Comparison of ENCODE assay signal across 29 cellular contexts in the genomic region with DNA sequence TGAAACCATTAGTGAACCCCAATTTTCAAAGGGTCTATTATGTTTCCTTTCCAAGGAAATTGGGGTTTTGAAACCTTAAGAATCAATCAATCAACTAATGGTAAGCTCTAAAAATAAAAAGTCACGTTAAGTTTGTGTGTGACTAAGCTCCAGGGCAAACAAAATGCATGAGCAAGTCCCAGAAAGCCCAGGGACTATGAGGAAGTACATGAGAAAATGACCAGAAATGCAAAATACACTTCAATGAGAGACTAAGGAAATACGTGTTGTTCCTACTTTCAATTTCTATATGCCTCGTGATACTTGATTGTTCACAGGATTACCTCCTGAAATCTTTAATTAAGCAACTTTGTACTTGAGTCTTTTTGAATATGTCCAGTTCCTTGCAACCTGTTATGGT.
DNase-seq lines count a peak whose midpoint lies in the region; ATAC-seq and TF ChIP-seq lines count a peak whose summit lies in the region.
"Had no signal": no experiment of that assay in that cellular context is flagged by ENCODE, and none has a peak within 500 bp of the region (broad histone marks: within the 10 kb centered on the region; RNA-seq: fewer than 3 reads in every experiment).

No MANE protein-coding gene starts in this region.

- DNase-seq in CD1c-positive myeloid dendritic cell (ENCODE audit: extremely low spot score), result peak; percentile 2
- DNase-seq in MV-4-11 (lab: John Stamatoyannopoulos, UW), result peak; percentile 75
- no peak for DNase-seq in body of pancreas
- DNase-seq in memory B cell (ENCODE audit: low spot score in 2 of 2), result no peak
- no peak for DNase-seq in NCI-H2081 treated with DMSO at 0.1 percent for 48 hours (lab: John Stamatoyannopoulos, UW)
- no peak for DNase-seq in brain microvascular endothelial cell
- DNase-seq: activated CD4-positive, alpha-beta T cell treated with anti-CD3 and anti-CD28 coated beads, Interleukin-2, amount 10 ng/mL, durations not matched to agents 24 days and 14 days; activated CD8-positive, alpha-beta memory T cell treated with anti-CD3 and anti-CD28 coated beads for 24 hours; activated effector memory CD4-positive, alpha-beta T cell treated with Interleukin-2 at 50 U/mL for 16 hours; effector CD8-positive, alpha-beta T cell; erythroblast; glutamatergic neuron; midbrain; naive thymus-derived CD4-positive, alpha-beta T cell; NCI-H1105 treated with DMSO at 0.1 percent for 48 hours; NCI-H187 treated with DMSO at 0.1 percent for 48 hours; NCI-H524; NK-92 treated with Interleukin-12 subunit alpha and Interleukin-12 subunit beta, amount 100 ng/mL, for 24 hours; SIG-M5; stimulated activated CD4-positive, alpha-beta T cell treated with anti-CD3 and anti-CD28 coated beads, Interleukin-4, amount 100 ng/mL, for 24 hours; WERI-Rb-1 had no signal

- H3K4me3 Mint-ChIP-seq in memory B cell, result peak overlapping the region; percentile 24
- H3K4me3 Mint-ChIP-seq: activated CD4-positive, alpha-beta T cell treated with anti-CD3 and anti-CD28 coated beads, Interleukin-2, amount 10 ng/mL, durations not matched to agents 24 days and 14 days; activated naive CD8-positive, alpha-beta T cell; naive thymus-derived CD4-positive, alpha-beta T cell had no signal

- ATAC-seq in body of pancreas (peak; percentile 55), memory B cell (ENCODE audit: low read depth) (peak; percentile 59), GM18502 (IDR thresholded peaks at IDR 0.05; ENCODE audit: poor library complexity, unreplicated experiment) (no peak), HG03159 (IDR thresholded peaks at IDR 0.05; ENCODE audit: unreplicated experiment) (no peak)
- ATAC-seq: naive thymus-derived CD4-positive, alpha-beta T cell had no signal

- no peak overlapping the region for H3K27ac Mint-ChIP-seq in memory B cell
- H3K27ac Mint-ChIP-seq: activated CD4-positive, alpha-beta T cell treated with anti-CD3 and anti-CD28 coated beads, Interleukin-2, amount 10 ng/mL, durations not matched to agents 24 days and 14 days; activated naive CD8-positive, alpha-beta T cell; naive thymus-derived CD4-positive, alpha-beta T cell had no signal

- TF ChIP-seq CTCF in body of pancreas (IDR thresholded peaks at IDR 0.05) (no peak), brain microvascular endothelial cell (IDR thresholded peaks at IDR 0.05; ENCODE audit: low read depth, low read length, missing control alignments) (no peak)

- in situ Hi-C loops in brain microvascular endothelial cell (cut with HindIII; ENCODE audit: low pct_ligation_motif_present, low sequenced_read_pairs), result no loop called here

- H3K4me3 ChIP-seq in body of pancreas, result no peak overlapping the region
- H3K4me3 ChIP-seq in brain microvascular endothelial cell (ENCODE audit: low read depth, low read length), result no peak overlapping the region
- H3K4me3 ChIP-seq: cardiac muscle cell, HAP-1, prostate gland, tibial nerve had no signal

- H3K27ac ChIP-seq in body of pancreas (no peak overlapping the region), brain microvascular endothelial cell (no peak overlapping the region)
- H3K27ac ChIP-seq: cardiac muscle cell, neutrophil, prostate gland, tibial nerve, WERI-Rb-1 had no signal

- no peaks in the 10 kb centered on the region for H3K36me3 Mint-ChIP-seq in memory B cell
- H3K36me3 Mint-ChIP-seq: activated naive CD8-positive, alpha-beta T cell; naive thymus-derived CD4-positive, alpha-beta T cell had no signal

- H3K27me3 ChIP-seq in body of pancreas, result no peaks in the 10 kb centered on the region
- H3K27me3 ChIP-seq in brain microvascular endothelial cell (replicated peaks), result no peaks in the 10 kb centered on the region
- H3K27me3 ChIP-seq: cardiac muscle cell, neutrophil, tibial nerve had no signal

- no peaks in the 10 kb centered on the region for H3K9me3 Mint-ChIP-seq in memory B cell
- H3K9me3 Mint-ChIP-seq: activated CD4-positive, alpha-beta T cell treated with anti-CD3 and anti-CD28 coated beads, Interleukin-2, amount 10 ng/mL, durations not matched to agents 24 days and 14 days had no signal

- 37 to 40% methylated on average over 3 of the region's 3 CpGs for WGBS in body of pancreas, 2 donors

- no peaks in the 10 kb centered on the region for H3K9me3 ChIP-seq in body of pancreas
- H3K9me3 ChIP-seq: HAP-1, neutrophil, prostate gland, tibial nerve had no signal

- H3K4me1 Mint-ChIP-seq in memory B cell, result peaks cover 2% of the 10 kb centered on the region
- H3K4me1 Mint-ChIP-seq: activated CD4-positive, alpha-beta T cell treated with anti-CD3 and anti-CD28 coated beads, Interleukin-2, amount 10 ng/mL, durations not matched to agents 24 days and 14 days; naive thymus-derived CD4-positive, alpha-beta T cell had no signal

- intact Hi-C loops in body of pancreas (cut with DNase I), result no loop called here

- no peak for TF ChIP-seq POLR2A in body of pancreas (IDR thresholded peaks at IDR 0.05)

- H3K36me3 ChIP-seq in body of pancreas (replicated peaks in 1 of 2; ENCODE audit: insufficient read depth in 1 of 2, low read depth in 2 of 2), result no peaks in the 10 kb centered on the region
- H3K36me3 ChIP-seq in brain microvascular endothelial cell (replicated peaks), result no peaks in the 10 kb centered on the region
- H3K36me3 ChIP-seq: cardiac muscle cell, HAP-1, neutrophil, prostate gland, tibial nerve, WERI-Rb-1 had no signal

- no peaks in the 10 kb centered on the region for H3K27me3 Mint-ChIP-seq in memory B cell
- H3K27me3 Mint-ChIP-seq: activated CD4-positive, alpha-beta T cell treated with anti-CD3 and anti-CD28 coated beads, Interleukin-2, amount 10 ng/mL, durations not matched to agents 24 days and 14 days; activated naive CD8-positive, alpha-beta T cell; naive thymus-derived CD4-positive, alpha-beta T cell had no signal

- H3K4me1 ChIP-seq in body of pancreas, result no peaks in the 10 kb centered on the region
- H3K4me1 ChIP-seq: HAP-1, prostate gland, tibial nerve had no signal

Comparison
In these comparisons a context has a peak if more than half of its experiments do, and no peak if none do; other contexts are left out.
1. DNase-seq: peak in CD1c-positive myeloid dendritic cell (single experiment) and MV-4-11 (single experiment); none in body of pancreas (0 of 4), memory B cell (0 of 2), NCI-H2081 treated with DMSO at 0.1 percent for 48 hours (single experiment) and brain microvascular endothelial cell (single experiment).
2. ATAC-seq: peak in body of pancreas (single experiment) and memory B cell (single experiment); none in GM18502 (single experiment) and HG03159 (single experiment).